Comparison of ENCODE assay signal across 18 cellular contexts in genomic region chr3:151283387-151283786, GRCh38. TPM values are rescaled to one million over a fixed set of nuclear protein-coding genes. Genes with fewer than 3 reads are reported as not detected.
DNase-seq lines count a peak whose midpoint lies in the region; ATAC-seq, FAIRE-seq and TF ChIP-seq lines count a peak whose summit lies in the region.
"Had no signal": no experiment of that assay in that cellular context is flagged by ENCODE, and none has a peak within 500 bp of the region (broad histone marks: within the 10 kb centered on the region; RNA-seq: fewer than 3 reads in every experiment).

No MANE protein-coding gene starts in this region.

- H3K79me2 ChIP-seq in PC-3 (ENCODE audit: low read length), result no peaks in the 10 kb centered on the region
- H3K79me2 ChIP-seq in smooth muscle cell (ENCODE audit: low read depth), result no peaks in the 10 kb centered on the region

- H3K27me3 ChIP-seq in PC-3 (ENCODE audit: low read length), result no peaks in the 10 kb centered on the region
- no peaks in the 10 kb centered on the region for H3K27me3 ChIP-seq in smooth muscle cell (ENCODE audit: low read depth)

- H3K4me1 Mint-ChIP-seq in activated naive CD4-positive, alpha-beta T cell treated with anti-CD3 and anti-CD28 coated beads, Interleukin-2, amount 10 ng/mL, durations not matched to agents 7 days and 5 days, result peaks cover 46% of the 10 kb centered on the region
- H3K4me1 Mint-ChIP-seq in dendritic cell treated with granulocyte-macrophage colony-stimulating factor and Interleukin-4, amounts not matched to agents 40 ng/mL and 50 ng/mL, for 4 days (ENCODE audit: low read depth), result peaks cover 60% of the 10 kb centered on the region

- no TSS peak for BruUV-seq in PC-3 (replicated peaks; lab: Mats Ljungman, UMichigan)

- ATAC-seq in PC-3, result 0 out of 2 replicates have a peak, but pooled peaks have one; percentile 12
- ATAC-seq in left colon, result no peak

- H3K9ac ChIP-seq in PC-3 (ENCODE audit: low read length) (no peak overlapping the region), smooth muscle cell (ENCODE audit: low read depth) (no peak overlapping the region), kidney (ENCODE audit: low read length in 2 of 2) (no peak overlapping the region)

- POLR2A ChIA-PET in PC-3 (lab: Charles Lee; ENCODE audit: unreplicated experiment), result no interaction called here

- H3K36me3 Mint-ChIP-seq in activated naive CD4-positive, alpha-beta T cell treated with anti-CD3 and anti-CD28 coated beads, Interleukin-2, amount 10 ng/mL, durations not matched to agents 7 days and 5 days, result no peaks in the 10 kb centered on the region
- no peaks in the 10 kb centered on the region for H3K36me3 Mint-ChIP-seq in dendritic cell treated with granulocyte-macrophage colony-stimulating factor and Interleukin-4, amounts not matched to agents 40 ng/mL and 50 ng/mL, for 4 days (ENCODE audit: low read depth)
- H3K36me3 Mint-ChIP-seq: stimulated activated naive B cell treated with anti-CD40 and anti-IgM and Interleukin-4, amounts not matched to agents 10 μg/mL and 1 μg/mL and 100 μg/mL, for 72 hours; type B pancreatic cell had no signal

- H3K36me3 ChIP-seq in PC-3 (ENCODE audit: low read depth, low read length), result no peaks in the 10 kb centered on the region
- H3K36me3 ChIP-seq in smooth muscle cell (ENCODE audit: low read depth), result no peaks in the 10 kb centered on the region
- H3K36me3 ChIP-seq in kidney (ENCODE audit: control insufficient read depth in 1 of 2, insufficient read depth in 2 of 2, low read length in 2 of 2), result no peaks in the 10 kb centered on the region

- no peak for DNase-seq in activated naive CD4-positive, alpha-beta T cell treated with anti-CD3 and anti-CD28 coated beads, Interleukin-2, amount 10 ng/mL, durations not matched to agents 7 days and 5 days
- no peak for DNase-seq in activated naive CD4-positive, alpha-beta T cell (lab: John Stamatoyannopoulos, UW)
- DNase-seq in PC-3 (no peak), smooth muscle cell (lab: John Stamatoyannopoulos, UW; ENCODE audit: unreplicated experiment) (no peak), kidney (no peak), left colon (no peak)
- no peak for DNase-seq in NK-92 treated with Interleukin-12 subunit alpha and Interleukin-12 subunit beta, amount 100 ng/mL, for 24 hours (lab: John Stamatoyannopoulos, UW)
- DNase-seq: activated CD4-positive, alpha-beta T cell treated with anti-CD3 and anti-CD28 coated beads, Interleukin-2, amount 50 U/mL, for 1 hour; stimulated activated naive B cell treated with anti-CD40 and anti-IgM and Interleukin-4, amounts not matched to agents 10 μg/mL and 1 μg/mL and 100 μg/mL, for 72 hours had no signal

- H3K4me3 Mint-ChIP-seq in activated naive CD4-positive, alpha-beta T cell treated with anti-CD3 and anti-CD28 coated beads, Interleukin-2, amount 10 ng/mL, durations not matched to agents 7 days and 5 days, result no peak overlapping the region
- no peak overlapping the region for H3K4me3 Mint-ChIP-seq in dendritic cell treated with granulocyte-macrophage colony-stimulating factor and Interleukin-4, amounts not matched to agents 40 ng/mL and 50 ng/mL, for 4 days
- H3K4me3 Mint-ChIP-seq: stimulated activated naive B cell treated with anti-CD40 and anti-IgM and Interleukin-4, amounts not matched to agents 10 μg/mL and 1 μg/mL and 100 μg/mL, for 72 hours; type B pancreatic cell had no signal

- H3K27ac Mint-ChIP-seq in activated naive CD4-positive, alpha-beta T cell treated with anti-CD3 and anti-CD28 coated beads, Interleukin-2, amount 10 ng/mL, durations not matched to agents 7 days and 5 days, result peak overlapping the region; percentile 72
- peak overlapping the region; percentile 67 for H3K27ac Mint-ChIP-seq in dendritic cell treated with granulocyte-macrophage colony-stimulating factor and Interleukin-4, amounts not matched to agents 40 ng/mL and 50 ng/mL, for 4 days
- H3K27ac Mint-ChIP-seq: stimulated activated naive B cell treated with anti-CD40 and anti-IgM and Interleukin-4, amounts not matched to agents 10 μg/mL and 1 μg/mL and 100 μg/mL, for 72 hours; type B pancreatic cell had no signal

- CTCF ChIA-PET in activated naive CD4-positive, alpha-beta T cell treated with anti-CD3 and anti-CD28 coated beads, Interleukin-2, amount 10 ng/mL, durations not matched to agents 7 days and 5 days (lab: Charles Lee), result interaction anchor here (1.0 to 2.2 kb wide), 5 partner anchors 15 to 114 kb away, joined by 3 to 29 read pairs (median 6); no protein-coding TSS in a partner anchor
- CTCF ChIA-PET in PC-3 (lab: Charles Lee), result interaction anchor here (0.7 to 1.0 kb wide), 2 partner anchors 44 to 427 kb away, joined by 3 to 5 read pairs; no protein-coding TSS in a partner anchor

- no peak for FAIRE-seq in kidney (lab: Jason Lieb, UNC)

- H3K9me3 ChIP-seq in PC-3 (ENCODE audit: low read length), result no peaks in the 10 kb centered on the region
- H3K9me3 ChIP-seq in smooth muscle cell (replicated peaks; ENCODE audit: low read depth), result no peaks in the 10 kb centered on the region
- H3K9me3 ChIP-seq in kidney (ENCODE audit: control insufficient read depth in 1 of 2, low read length in 2 of 2), result no peaks in the 10 kb centered on the region
- H3K9me3 ChIP-seq: Caco-2 had no signal

- peaks cover 18% of the 10 kb centered on the region for H3K4me1 ChIP-seq in PC-3 (ENCODE audit: insufficient read depth, low read length)
- H3K4me1 ChIP-seq in smooth muscle cell (ENCODE audit: low read depth), result no peaks in the 10 kb centered on the region
- H3K4me1 ChIP-seq in kidney (ENCODE audit: control insufficient read depth in 1 of 2, insufficient read depth in 1 of 2, low read depth in 1 of 2, low read length in 2 of 2), result peaks cover 0 to 4% of the 10 kb centered on the region in 2 donors

- H3K27me3 Mint-ChIP-seq in activated naive CD4-positive, alpha-beta T cell treated with anti-CD3 and anti-CD28 coated beads, Interleukin-2, amount 10 ng/mL, durations not matched to agents 7 days and 5 days, result no peaks in the 10 kb centered on the region
- H3K27me3 Mint-ChIP-seq in dendritic cell treated with granulocyte-macrophage colony-stimulating factor and Interleukin-4, amounts not matched to agents 40 ng/mL and 50 ng/mL, for 4 days, result no peaks in the 10 kb centered on the region
- H3K27me3 Mint-ChIP-seq: stimulated activated naive B cell treated with anti-CD40 and anti-IgM and Interleukin-4, amounts not matched to agents 10 μg/mL and 1 μg/mL and 100 μg/mL, for 72 hours; type B pancreatic cell had no signal

- H2AFZ ChIP-seq in PC-3 (ENCODE audit: low read length), result no peak overlapping the region
- H2AFZ ChIP-seq in smooth muscle cell (ENCODE audit: low read depth), result no peak overlapping the region

- H4K20me1 ChIP-seq in PC-3 (ENCODE audit: low read length) (no peaks in the 10 kb centered on the region), smooth muscle cell (ENCODE audit: low read depth) (no peaks in the 10 kb centered on the region)

- no peaks in the 10 kb centered on the region for H3K9me2 ChIP-seq in PC-3 (replicated peaks; ENCODE audit: low read length)

- 63% methylated on average over 4 of the region's 4 CpGs for whole genome bisulfite sequencing in smooth muscle cell (ENCODE audit: low lambda C conversion rate)

- peak overlapping the region; percentile 2; the same call in 1 of the 2 replicates for H3K27ac ChIP-seq in PC-3 (ENCODE audit: low read length)
- peak overlapping the region; percentile 14 for H3K27ac ChIP-seq in smooth muscle cell (ENCODE audit: low read depth)
- H3K27ac ChIP-seq in kidney (ENCODE audit: low read depth in 2 of 2, low read length in 2 of 2), result no peak overlapping the region
- H3K27ac ChIP-seq: coronary artery, SK-N-MC had no signal

- TF ChIP-seq CTCF in PC-3 (conservative IDR thresholded peaks at IDR 0.05; ENCODE audit: low read depth, low read length) (no peak), smooth muscle cell (IDR thresholded peaks at IDR 0.05; ENCODE audit: borderline replicate concordance, insufficient read depth, poor library complexity, severe bottlenecking) (no peak), kidney (IDR thresholded peaks at IDR 0.05; ENCODE audit: borderline replicate concordance, extremely low read depth, insufficient read depth) (no peak)

- H3K4me3 ChIP-seq in PC-3 (ENCODE audit: low read length), result no peak overlapping the region
- H3K4me3 ChIP-seq in smooth muscle cell, result no peak overlapping the region
- no peak overlapping the region for H3K4me3 ChIP-seq in kidney (ENCODE audit: low read length in 2 of 2)
- H3K4me3 ChIP-seq: coronary artery, SK-N-MC had no signal

- H3K4me2 ChIP-seq in PC-3 (ENCODE audit: low read length) (peak overlapping the region; percentile 11; the same call in 1 of the 2 replicates), smooth muscle cell (no peak overlapping the region)

- no peaks in the 10 kb centered on the region for H3K9me3 Mint-ChIP-seq in activated naive CD4-positive, alpha-beta T cell treated with anti-CD3 and anti-CD28 coated beads, Interleukin-2, amount 10 ng/mL, durations not matched to agents 7 days and 5 days
- no peaks in the 10 kb centered on the region for H3K9me3 Mint-ChIP-seq in dendritic cell treated with granulocyte-macrophage colony-stimulating factor and Interleukin-4, amounts not matched to agents 40 ng/mL and 50 ng/mL, for 4 days
- H3K9me3 Mint-ChIP-seq: stimulated activated naive B cell treated with anti-CD40 and anti-IgM and Interleukin-4, amounts not matched to agents 10 μg/mL and 1 μg/mL and 100 μg/mL, for 72 hours; type B pancreatic cell had no signal

- H3F3A ChIP-seq in PC-3 (ENCODE audit: low read length, unreplicated experiment) (no peaks in the 10 kb centered on the region), smooth muscle cell (ENCODE audit: low read depth) (no peaks in the 10 kb centered on the region)

- intact Hi-C loops in PC-3 (cut with micrococcal nuclease) (loop anchor here (1.0 kb wide), 2 partner anchors 56 to 115 kb away; no protein-coding TSS in a partner anchor), kidney (cut with DNase I) (no loop called here), left colon (cut with DNase I, micrococcal nuclease) (loop anchor here (5.0 to 10.0 kb wide), 2 partner anchors 59 to 116 kb away; no protein-coding TSS in a partner anchor)
- intact Hi-C loops in dendritic cell treated with granulocyte-macrophage colony-stimulating factor and Interleukin-4, amounts not matched to agents 40 ng/mL and 50 ng/mL, for 4 days (cut with micrococcal nuclease), result loop anchor here (1.0 to 2.0 kb wide), 3 partner anchors 55 to 127 kb away; no protein-coding TSS in a partner anchor

RNA-seq across cellular contexts. Expression of gene P2RY14, which starts 5.0 kb away (rescaled TPM):
- total RNA-seq in PC-3 (2014; rRNA removed) (not detected in 2 replicates), smooth muscle cell (not detected in 2 replicates), kidney (2.4 TPM), left colon (1 to 10 TPM; 2.0 to 7.3 TPM)
- polyA plus RNA-seq in smooth muscle cell (not detected in 2 replicates), kidney (ENCODE audit: insufficient read depth, low read depth, low replicate concordance) (0.54 TPM)
- total RNA-seq: Caco-2, endothelial cell of umbilical vein, H4, MCF 10A had no signal
- polyA plus RNA-seq: endothelial cell of umbilical vein had no signal

RNA-seq across cellular contexts. Expression of gene GPR87, which starts 33.2 kb away (rescaled TPM):
- 13.3 and 14.5 TPM in 2 replicates for total RNA-seq in PC-3 (2014; rRNA removed)
- total RNA-seq in smooth muscle cell, result 24.0 and 27.1 TPM in 2 replicates
- 5.1 and 25.4 TPM in 2 replicates for polyA plus RNA-seq in smooth muscle cell
- 0.72 TPM for total RNA-seq in kidney
- not detected for polyA plus RNA-seq in kidney (ENCODE audit: insufficient read depth, low read depth, low replicate concordance)
- total RNA-seq in left colon, result not detected
- total RNA-seq: endothelial cell of umbilical vein, H4, mononuclear cell had no signal
- polyA plus RNA-seq: endothelial cell of umbilical vein had no signal

RNA-seq across cellular contexts. Expression of gene P2RY13, which starts 46.0 kb away (rescaled TPM):
- total RNA-seq in PC-3 (2014; rRNA removed) (not detected in 2 replicates), smooth muscle cell (not detected in 2 replicates), kidney (2.5 TPM), left colon (1 to 10 TPM in 1 of 2 donors, under 1 TPM in 1; 0.15 to 1.5 TPM)
- polyA plus RNA-seq in smooth muscle cell (not detected in 2 replicates), kidney (ENCODE audit: insufficient read depth, low read depth, low replicate concordance) (0.71 TPM)
- total RNA-seq: Caco-2, endothelial cell of umbilical vein, H4, MCF 10A had no signal
- polyA plus RNA-seq: endothelial cell of umbilical vein had no signal

Comparison
In these comparisons a context has a peak if more than half of its experiments do, and no peak if none do; other contexts are left out.
1. H3K27ac ChIP-seq: peak in PC-3 (single experiment) and smooth muscle cell (single experiment); none in kidney (0 of 2).